ENCODE assay signal across 27 cellular contexts in genomic region chr6:43867246-43867645, GRCh38.
"Had no signal": no experiment of that assay in that cellular context is flagged by ENCODE, and none has a peak within 500 bp of the region (broad histone marks: within the 10 kb centered on the region; RNA-seq: fewer than 3 reads in every experiment).

No MANE protein-coding gene starts in this region.

- H3K4me3 ChIP-seq: ascending aorta, breast epithelium had no signal

- H3K4me1 ChIP-seq: ascending aorta, breast epithelium had no signal

- H3K9me3 ChIP-seq: ascending aorta, breast epithelium had no signal

- FAIRE-seq: RCC 7860, TTC549 had no signal

- ATAC-seq: activated CD4-positive, alpha-beta T cell treated with anti-CD3 and anti-CD28 coated beads for 36 hours; activated CD4-positive, CD25-positive, alpha-beta regulatory T cell treated with anti-CD3 and anti-CD28 coated beads, Interleukin-2, amount 50 U/mL, for 24 hours; activated CD8-positive, alpha-beta T cell treated with anti-CD3 and anti-CD28 coated beads, Interleukin-2, amount 10 ng/mL, durations not matched to agents 7 days and 5 days; PC-3; Right ventricle myocardium inferior; WTC11 had no signal

- DNase-seq: activated CD4-positive, alpha-beta T cell treated with anti-CD3 and anti-CD28 coated beads for 36 hours; activated CD4-positive, alpha-beta T cell treated with anti-CD3 and anti-CD28 coated beads, Interleukin-2, amount 10 ng/mL, durations not matched to agents 7 days and 5 days; activated CD4-positive, alpha-beta T cell treated with anti-CD3 and anti-CD28 coated beads, Interleukin-2, amount 50 U/mL, for 48 hours; activated CD8-positive, alpha-beta T cell treated with anti-CD3 and anti-CD28 coated beads, Interleukin-2, amount 10 ng/mL, durations not matched to agents 7 days and 5 days; activated gamma-delta T cell; activated naive CD4-positive, alpha-beta T cell treated with Interleukin-2 at 50 U/mL for 16 hours; activated naive CD8-positive, alpha-beta T cell treated with anti-CD3 and anti-CD28 coated beads, Interleukin-2, amount 10 ng/mL, durations not matched to agents 7 days and 5 days; activated T-cell treated with anti-CD3 and anti-CD28 coated beads, Interleukin-2, amount 50 U/mL, for 24 hours; amygdala; Karpas-422; KBM-7; NCI-H1105; NCI-H1417 treated with DMSO at 0.1 percent for 48 hours; NCI-H1694 treated with DMSO at 0.1 percent for 48 hours; NCI-H2029; NCI-H345; NCI-H524 treated with DMSO at 0.1 percent for 48 hours; PC-3; SIG-M5 had no signal

- H3K36me3 ChIP-seq: ascending aorta, breast epithelium had no signal

- H3K27ac ChIP-seq: ascending aorta, breast epithelium, RWPE1 had no signal

- H3K27me3 ChIP-seq: ascending aorta, breast epithelium had no signal
